Comparison of ENCODE assay signal across 8 cellular contexts in the genomic region with DNA sequence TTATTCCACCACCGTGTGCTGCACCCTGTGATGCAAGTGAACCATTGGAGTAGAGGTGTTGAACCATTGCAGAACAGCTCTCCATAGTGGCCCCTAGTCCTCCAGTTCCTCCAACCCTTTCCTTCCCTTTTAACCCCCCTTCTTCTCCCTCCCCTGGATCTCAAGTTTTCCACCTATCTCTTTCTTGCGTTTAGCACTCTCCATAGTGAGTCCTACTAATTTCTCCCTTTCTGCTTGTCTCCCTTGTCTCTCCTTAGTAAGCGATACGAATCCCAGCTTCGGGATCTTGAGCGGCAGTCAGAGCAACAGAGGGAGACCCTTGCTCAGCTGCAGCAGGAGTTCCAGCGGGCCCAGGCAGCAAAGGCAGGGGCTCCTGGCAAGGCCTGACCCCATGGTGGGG. TPM values are rescaled to one million over a fixed set of nuclear protein-coding genes. Genes with fewer than 3 reads are reported as not detected.
DNase-seq lines count a peak whose midpoint lies in the region; ATAC-seq and TF ChIP-seq lines count a peak whose summit lies in the region.
"Had no signal": no experiment of that assay in that cellular context is flagged by ENCODE, and none has a peak within 500 bp of the region (broad histone marks: within the 10 kb centered on the region; RNA-seq: fewer than 3 reads in every experiment).

No MANE protein-coding gene starts in this region.

- H3K79me2 ChIP-seq in HCT116 (ENCODE audit: insufficient read depth, low read length), result peaks cover 53% of the 10 kb centered on the region

- H3K36me3 Mint-ChIP-seq in T-helper 17 cell (ENCODE audit: low read depth), result peaks cover 5% of the 10 kb centered on the region

- POLR2A ChIA-PET in HCT116 (lab: Charles Lee), result interaction anchor here (1.4 kb wide), 1 partner anchor 9 kb away, joined by 4 read pairs; a partner anchor contains a TSS

- no peak overlapping the region for H2AFZ ChIP-seq in HCT116 (ENCODE audit: low read depth, low read length, poor library complexity, severe bottlenecking)

- RAD21 ChIA-PET in HCT116 (lab: Charles Lee; ENCODE audit: low non-redundant PET in 1 of 2, low total read pairs in 2 of 2, uncharacterized antibody in 2 of 2, unreplicated experiment in 2 of 2), result interaction anchor here in 1 of 2 experiments (0.5 kb wide), 1 partner anchor 43 kb away, joined by 4 read pairs; no protein-coding TSS in a partner anchor

- peak overlapping the region; percentile 90 for H3K9ac ChIP-seq in HCT116 (ENCODE audit: low read length)
- H3K9ac ChIP-seq in skeletal muscle satellite cell (ENCODE audit: low read depth, low read length), result peak overlapping the region; percentile 90

- ATAC-seq in HCT116, result no peak
- no peak for ATAC-seq in T-helper 17 cell

- peaks cover 30% of the 10 kb centered on the region for H3K4me1 Mint-ChIP-seq in T-helper 17 cell

- no peak for TF ChIP-seq POLR2A in HCT116 (IDR thresholded peaks at IDR 0.05; ENCODE audit: borderline replicate concordance, extremely low read depth, insufficient read depth, insufficient read length)

- H3K4me2 ChIP-seq in HCT116 (ENCODE audit: low read length), result peak overlapping the region; percentile 96
- H3K4me2 ChIP-seq in skeletal muscle satellite cell (ENCODE audit: low read length), result peak overlapping the region; percentile 93

- H3K4me3 ChIP-seq in HCT116 (replicated peaks in 1 of 2; ENCODE audit: low read depth in 1 of 2, low read length in 2 of 2) (peak overlapping the region; percentile 97), fibroblast of the aortic adventitia (ENCODE audit: low read depth, low read length) (peak overlapping the region; percentile 94), skeletal muscle satellite cell (ENCODE audit: low read length) (peak overlapping the region; percentile 98)

- H3K4me1 ChIP-seq in HCT116 (ENCODE audit: control insufficient read depth in 1 of 2, insufficient read depth in 2 of 2, low read length in 2 of 2), result peaks cover 10 to 15% of the 10 kb centered on the region in 2 experiments
- H3K4me1 ChIP-seq in skeletal muscle satellite cell (ENCODE audit: control insufficient read depth, insufficient read depth, low read length), result peaks cover 16% of the 10 kb centered on the region

- DNase-seq in HCT116 (ENCODE audit: low read depth, low spot score), result no peak
- no peak for DNase-seq in T-helper 17 cell
- no peak for DNase-seq in fibroblast of the aortic adventitia (ENCODE audit: low read depth)
- no peak for DNase-seq in HuH-7 (ENCODE audit: low spot score)
- DNase-seq in GOT3 (lab: John Stamatoyannopoulos, UW), result no peak
- DNase-seq in activated effector memory CD4-positive, alpha-beta T cell treated with anti-CD3 and anti-CD28 coated beads, Interleukin-2, amount 50 U/mL, for 16 hours, result no peak

- no peaks in the 10 kb centered on the region for H4K20me1 ChIP-seq in HCT116 (ENCODE audit: insufficient read depth)

- no peak for TF ChIP-seq RAD21 in HCT116 (IDR thresholded peaks at IDR 0.05; ENCODE audit: low read depth)

- H3K27me3 ChIP-seq in HCT116 (ENCODE audit: insufficient read depth, low read length) (no peaks in the 10 kb centered on the region), skeletal muscle satellite cell (ENCODE audit: control insufficient read depth, insufficient read depth, low read length) (no peaks in the 10 kb centered on the region)

- H3K27ac Mint-ChIP-seq in T-helper 17 cell, result peak overlapping the region; percentile 98

- CTCF ChIA-PET in HCT116 (lab: Charles Lee), result no interaction called here

- H3K36me3 ChIP-seq in HCT116 (ENCODE audit: control insufficient read depth in 1 of 2, insufficient read depth in 2 of 2, low read length in 2 of 2) (peaks cover 19 to 26% of the 10 kb centered on the region in 2 experiments; a peak in 3 of 4 replicates), skeletal muscle satellite cell (ENCODE audit: insufficient read depth, low read length) (peaks cover 33% of the 10 kb centered on the region)

- no peaks in the 10 kb centered on the region for H3K27me3 Mint-ChIP-seq in T-helper 17 cell

- no TSS peak for BruUV-seq in HCT116 (replicated peaks; lab: Mats Ljungman, UMichigan)

- TF ChIP-seq CTCF in HCT116 (IDR thresholded peaks at IDR 0.05 in 2 of 3, conservative IDR thresholded peaks at IDR 0.05 in 1 of 3; ENCODE audit: borderline replicate concordance in 1 of 3, insufficient read depth in 1 of 3, low read depth in 2 of 3, low read length in 2 of 3) (no peak), fibroblast of the aortic adventitia (IDR thresholded peaks at IDR 0.05; ENCODE audit: insufficient read depth, low read length) (no peak)

- peak overlapping the region; percentile 100 for H3K4me3 Mint-ChIP-seq in T-helper 17 cell

- peak overlapping the region; percentile 67 for H3K27ac ChIP-seq in HCT116 (ENCODE audit: low read depth, low read length)

- intact Hi-C loops in HCT116 (cut with micrococcal nuclease), result no loop called here

- no peaks in the 10 kb centered on the region for H3K9me3 ChIP-seq in HCT116 (ENCODE audit: control insufficient read depth in 1 of 2, insufficient read depth in 1 of 2, low read depth in 1 of 2, low read length in 2 of 2)
- H3K9me3 ChIP-seq in T-helper 17 cell (ENCODE audit: control insufficient read depth, low read length, poor library complexity, severe bottlenecking), result no peaks in the 10 kb centered on the region
- no peaks in the 10 kb centered on the region for H3K9me3 ChIP-seq in skeletal muscle satellite cell (replicated peaks; ENCODE audit: low read length)

- H3K9me2 ChIP-seq in HCT116 (ENCODE audit: insufficient read depth), result no peaks in the 10 kb centered on the region

TF ChIP-seq in HCT116, 20 proteins besides CTCF, POLR2A, EP300 and RAD21:
- TF ChIP-seq SP1 (IDR thresholded peaks at IDR 0.05; ENCODE audit: low read depth) (no peak), POLR2AphosphoS5 (IDR thresholded peaks at IDR 0.05; ENCODE audit: low read depth, low read length) (no peak), SIN3A (IDR thresholded peaks at IDR 0.05; ENCODE audit: low read depth) (no peak), EZH2 (IDR thresholded peaks at IDR 0.05) (no peak)

RNA-seq across cellular contexts. Expression of a gene that starts 1.1 kb away (rescaled TPM):
- total RNA-seq in HCT116 (2021; ENCODE audit: unreplicated experiment) (90.5 TPM), T-helper 17 cell (10 to 100 TPM; 16.5 to 25.7 TPM), fibroblast of the aortic adventitia (ENCODE audit: low replicate concordance) (8.9 and 21.7 TPM in 2 replicates)
- polyA plus RNA-seq in HCT116 (2012), result 60.4 and 84.0 TPM in 2 replicates
- 43.2 and 46.1 TPM in 2 replicates for total RNA-seq in skeletal muscle satellite cell (2012; rRNA removed)

RNA-seq across cellular contexts. Expression of a gene that starts 1.4 kb away (rescaled TPM):
- total RNA-seq in HCT116 (2021; ENCODE audit: unreplicated experiment), result 90.6 TPM
- 60.4 and 68.7 TPM in 2 replicates for polyA plus RNA-seq in HCT116 (2012)
- 10 to 100 TPM; 32.1 to 38.6 TPM for total RNA-seq in T-helper 17 cell
- 37.5 and 85.0 TPM in 2 replicates for total RNA-seq in fibroblast of the aortic adventitia (ENCODE audit: low replicate concordance)
- total RNA-seq in skeletal muscle satellite cell (2012; rRNA removed), result 108 and 128 TPM in 2 replicates

RNA-seq across cellular contexts. Expression of a gene that starts 8.3 kb away (rescaled TPM):
- 53.4 TPM for total RNA-seq in HCT116 (2021; ENCODE audit: unreplicated experiment)
- 45.4 and 48.4 TPM in 2 replicates for polyA plus RNA-seq in HCT116 (2012)
- total RNA-seq in T-helper 17 cell, result 10 to 100 TPM; 42.1 to 56.2 TPM
- total RNA-seq in fibroblast of the aortic adventitia (ENCODE audit: low replicate concordance), result 25.8 and 27.9 TPM in 2 replicates
- 13.2 and 17.0 TPM in 2 replicates for total RNA-seq in skeletal muscle satellite cell (2012; rRNA removed)

RNA-seq across cellular contexts. Expression of a gene that starts 13.5 kb away (rescaled TPM):
- total RNA-seq in HCT116 (2021; ENCODE audit: unreplicated experiment) (1.9 TPM), T-helper 17 cell (10 to 100 TPM; 10.1 to 13.0 TPM), fibroblast of the aortic adventitia (ENCODE audit: low replicate concordance) (3.3 and 8.7 TPM in 2 replicates)
- 0.52 and 1.3 TPM in 2 replicates for polyA plus RNA-seq in HCT116 (2012)
- 0.66 and 1.0 TPM in 2 replicates for total RNA-seq in skeletal muscle satellite cell (2012; rRNA removed)
- total RNA-seq: myocyte had no signal

RNA-seq across cellular contexts. Expression of a gene that starts 18.6 kb away (rescaled TPM):
- 4,062 TPM for total RNA-seq in HCT116 (2021; ENCODE audit: unreplicated experiment)
- polyA plus RNA-seq in HCT116 (2012), result 10,667 and 12,933 TPM in 2 replicates
- total RNA-seq in T-helper 17 cell, result 1,000 to 10,000 TPM; 4,373 to 4,641 TPM
- total RNA-seq in fibroblast of the aortic adventitia (ENCODE audit: low replicate concordance), result 1,533 and 4,237 TPM in 2 replicates
- total RNA-seq in skeletal muscle satellite cell (2012; rRNA removed), result 2,522 and 4,168 TPM in 2 replicates
